In the genomic region with DNA sequence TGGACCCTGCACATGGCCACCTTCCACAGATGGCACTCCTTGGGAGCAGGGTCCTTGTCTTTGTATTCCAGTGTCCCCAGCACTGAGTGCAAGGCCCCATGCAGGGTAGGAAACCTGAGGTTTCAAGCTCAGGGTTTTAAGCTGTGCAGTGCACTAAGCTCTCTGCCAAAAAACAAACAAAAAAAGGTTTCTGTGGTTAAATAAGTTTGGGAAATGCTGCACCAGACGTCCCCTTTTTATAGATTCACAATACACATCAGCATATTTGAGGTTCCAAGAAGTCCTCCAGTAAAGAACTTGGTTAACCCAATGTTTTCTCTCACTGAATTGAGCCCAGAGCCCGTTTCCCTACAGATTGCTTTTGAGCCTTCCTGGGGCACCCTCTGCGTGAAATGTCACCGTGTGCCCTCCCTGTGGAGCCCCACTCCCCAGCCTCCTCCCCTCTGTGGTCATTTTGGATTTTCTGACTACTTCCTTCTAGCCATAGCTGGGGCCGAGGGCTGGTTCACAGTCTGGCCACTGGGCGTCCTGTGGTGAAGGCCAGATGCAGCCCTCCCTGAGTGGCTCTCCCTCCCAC, we compare ENCODE assay signal across 2 cellular contexts.
TF ChIP-seq lines count a peak whose summit lies in the region.

No MANE protein-coding gene starts in this region.

TF ChIP-seq in SK-N-SH treated with all-trans-retinoic acid at 6 μM for 48 hours, 23 proteins besides CTCF, POLR2A, EP300 and RAD21 (continued from another document):
- TF ChIP-seq, protein P1, sequence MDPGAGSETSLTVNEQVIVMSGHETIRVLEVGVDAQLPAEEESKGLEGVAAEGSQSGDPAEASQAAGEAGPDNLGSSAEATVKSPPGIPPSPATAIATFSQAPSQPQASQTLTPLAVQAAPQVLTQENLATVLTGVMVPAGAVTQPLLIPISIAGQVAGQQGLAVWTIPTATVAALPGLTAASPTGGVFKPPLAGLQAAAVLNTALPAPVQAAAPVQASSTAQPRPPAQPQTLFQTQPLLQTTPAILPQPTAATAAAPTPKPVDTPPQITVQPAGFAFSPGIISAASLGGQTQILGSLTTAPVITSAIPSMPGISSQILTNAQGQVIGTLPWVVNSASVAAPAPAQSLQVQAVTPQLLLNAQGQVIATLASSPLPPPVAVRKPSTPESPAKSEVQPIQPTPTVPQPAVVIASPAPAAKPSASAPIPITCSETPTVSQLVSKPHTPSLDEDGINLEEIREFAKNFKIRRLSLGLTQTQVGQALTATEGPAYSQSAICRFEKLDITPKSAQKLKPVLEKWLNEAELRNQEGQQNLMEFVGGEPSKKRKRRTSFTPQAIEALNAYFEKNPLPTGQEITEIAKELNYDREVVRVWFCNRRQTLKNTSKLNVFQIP (CRISPR knock-in tag; IDR thresholded peaks at IDR 0.05; ENCODE audit: borderline replicate concordance, low read depth), result no peak
- TF ChIP-seq ISL1 (CRISPR knock-in tag; IDR thresholded peaks at IDR 0.05) (no peak), ESRRG (CRISPR knock-in tag; IDR thresholded peaks at IDR 0.05) (no peak), ARNTL (CRISPR knock-in tag; IDR thresholded peaks at IDR 0.05; ENCODE audit: borderline replicate concordance, low read depth) (no peak), ZFP3 (CRISPR knock-in tag; IDR thresholded peaks at IDR 0.05) (no peak)

TF ChIP-seq in SK-N-SH, 30 proteins besides CTCF, POLR2A, EP300 and RAD21 (continued from another document):
- TF ChIP-seq NRF1 (IDR thresholded peaks at IDR 0.05; ENCODE audit: low read depth, low read length) (no peak), TEAD4 (IDR thresholded peaks at IDR 0.05; ENCODE audit: borderline replicate concordance, insufficient read depth) (no peak)
- TF ChIP-seq, protein P2, sequence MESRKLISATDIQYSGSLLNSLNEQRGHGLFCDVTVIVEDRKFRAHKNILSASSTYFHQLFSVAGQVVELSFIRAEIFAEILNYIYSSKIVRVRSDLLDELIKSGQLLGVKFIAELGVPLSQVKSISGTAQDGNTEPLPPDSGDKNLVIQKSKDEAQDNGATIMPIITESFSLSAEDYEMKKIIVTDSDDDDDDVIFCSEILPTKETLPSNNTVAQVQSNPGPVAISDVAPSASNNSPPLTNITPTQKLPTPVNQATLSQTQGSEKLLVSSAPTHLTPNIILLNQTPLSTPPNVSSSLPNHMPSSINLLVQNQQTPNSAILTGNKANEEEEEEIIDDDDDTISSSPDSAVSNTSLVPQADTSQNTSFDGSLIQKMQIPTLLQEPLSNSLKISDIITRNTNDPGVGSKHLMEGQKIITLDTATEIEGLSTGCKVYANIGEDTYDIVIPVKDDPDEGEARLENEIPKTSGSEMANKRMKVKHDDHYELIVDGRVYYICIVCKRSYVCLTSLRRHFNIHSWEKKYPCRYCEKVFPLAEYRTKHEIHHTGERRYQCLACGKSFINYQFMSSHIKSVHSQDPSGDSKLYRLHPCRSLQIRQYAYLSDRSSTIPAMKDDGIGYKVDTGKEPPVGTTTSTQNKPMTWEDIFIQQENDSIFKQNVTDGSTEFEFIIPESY (IDR thresholded peaks at IDR 0.05; ENCODE audit: borderline replicate concordance, low read depth), result no peak
- TF ChIP-seq, protein P3, sequence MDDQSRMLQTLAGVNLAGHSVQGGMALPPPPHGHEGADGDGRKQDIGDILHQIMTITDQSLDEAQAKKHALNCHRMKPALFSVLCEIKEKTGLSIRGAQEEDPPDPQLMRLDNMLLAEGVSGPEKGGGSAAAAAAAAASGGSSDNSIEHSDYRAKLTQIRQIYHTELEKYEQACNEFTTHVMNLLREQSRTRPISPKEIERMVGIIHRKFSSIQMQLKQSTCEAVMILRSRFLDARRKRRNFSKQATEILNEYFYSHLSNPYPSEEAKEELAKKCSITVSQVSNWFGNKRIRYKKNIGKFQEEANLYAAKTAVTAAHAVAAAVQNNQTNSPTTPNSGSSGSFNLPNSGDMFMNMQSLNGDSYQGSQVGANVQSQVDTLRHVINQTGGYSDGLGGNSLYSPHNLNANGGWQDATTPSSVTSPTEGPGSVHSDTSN (IDR thresholded peaks at IDR 0.05), result no peak
